ENCODE assay signal across 13 cellular contexts in the genomic region with DNA sequence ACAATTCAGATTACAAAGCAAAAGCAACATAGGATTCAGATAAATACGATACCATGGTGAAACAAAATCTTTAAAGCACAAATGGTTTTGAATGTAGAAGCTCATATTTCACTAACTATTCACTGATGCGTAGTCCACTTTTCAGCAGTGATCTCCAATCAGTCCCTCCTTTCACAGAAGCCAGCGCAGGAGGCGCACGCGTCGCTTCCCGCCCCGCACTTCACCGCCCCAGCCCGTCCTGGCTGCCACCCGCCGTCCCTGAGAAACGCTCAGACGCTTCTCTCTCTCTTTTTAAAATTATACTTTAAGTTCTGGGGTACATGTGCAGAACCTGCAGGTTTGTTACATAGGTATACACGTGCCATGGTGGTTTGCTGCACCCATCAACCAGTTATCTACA. TPM values are rescaled to one million over a fixed set of nuclear protein-coding genes. Genes with fewer than 3 reads are reported as not detected.
A peak's percentile ranks its signal among the peaks of the same experiment; 100 is the strongest.
DNase-seq lines count a peak whose midpoint lies in the region; ATAC-seq and TF ChIP-seq lines count a peak whose summit lies in the region.
"Had no signal": no experiment of that assay in that cellular context is flagged by ENCODE, and none has a peak within 500 bp of the region (broad histone marks: within the 10 kb centered on the region; RNA-seq: fewer than 3 reads in every experiment).

No MANE protein-coding gene starts in this region.

- CTCF ChIA-PET in CD4-positive, alpha-beta T cell (lab: Charles Lee), result no interaction called here

- peaks cover 27% of the 10 kb centered on the region for H3K36me3 Mint-ChIP-seq in CD4-positive, alpha-beta T cell (ENCODE audit: low read depth)
- peaks cover 12% of the 10 kb centered on the region for H3K36me3 Mint-ChIP-seq in chondrocyte (ENCODE audit: low read depth)
- H3K36me3 Mint-ChIP-seq in nephron progenitor cell (ENCODE audit: low read depth), result peaks cover 18% of the 10 kb centered on the region

- TF ChIP-seq CTCF in CD4-positive, alpha-beta T cell (IDR thresholded peaks at IDR 0.05), result no peak
- TF ChIP-seq CTCF in chondrocyte (IDR thresholded peaks at IDR 0.05), result no peak
- no peak for TF ChIP-seq CTCF in nephron progenitor cell (IDR thresholded peaks at IDR 0.05)

- POLR2A ChIA-PET in CD4-positive, alpha-beta T cell (lab: Charles Lee), result no interaction called here

- intact Hi-C loops in CD4-positive, alpha-beta T cell (cut with DNase I, micrococcal nuclease), result loop anchor here in 1 of 2 experiments (5.0 kb wide), 1 partner anchor 195 kb away; a partner anchor contains a TSS

- DNase-seq in AG20443 (ENCODE audit: low spot score) (peak; percentile 11), chondrocyte (ENCODE audit: low spot score) (no peak), nephron progenitor cell (no peak), 8988T (no peak), HCEC 1CT (no peak), NCI-H1694 treated with DMSO at 0.1 percent for 48 hours (lab: John Stamatoyannopoulos, UW) (no peak)
- no peak for DNase-seq in CD4-positive, alpha-beta T cell
- DNase-seq: activated CD4-positive, alpha-beta memory T cell treated with anti-CD3 and anti-CD28 coated beads for 36 hours; cortex of kidney; HFFc6; NCI-H510A had no signal

- H3K4me3 Mint-ChIP-seq in CD4-positive, alpha-beta T cell, result peak overlapping the region; percentile 69
- H3K4me3 Mint-ChIP-seq in chondrocyte (ENCODE audit: unreplicated experiment), result peak overlapping the region; percentile 31
- peak overlapping the region; percentile 1 for H3K4me3 Mint-ChIP-seq in nephron progenitor cell

- H3K9me3 Mint-ChIP-seq in CD4-positive, alpha-beta T cell, result peaks cover 6% of the 10 kb centered on the region
- H3K9me3 Mint-ChIP-seq in chondrocyte (ENCODE audit: low read depth), result peaks cover 14% of the 10 kb centered on the region
- peaks cover 90% of the 10 kb centered on the region for H3K9me3 Mint-ChIP-seq in nephron progenitor cell

- H3K27ac Mint-ChIP-seq in CD4-positive, alpha-beta T cell, result peak overlapping the region; percentile 94
- H3K27ac Mint-ChIP-seq in chondrocyte (ENCODE audit: unreplicated experiment) (no peak overlapping the region), nephron progenitor cell (no peak overlapping the region)
- H3K27ac Mint-ChIP-seq: HFFc6; T-helper 1 cell treated with Interleukin-12 subunit alpha and Interleukin-12 subunit beta and Interleukin-4 antibody, amounts not matched to agents 30 μg/mL and 1 μg/mL, for 36 hours had no signal

- H3K4me1 Mint-ChIP-seq in CD4-positive, alpha-beta T cell (ENCODE audit: low read depth), result peaks cover 26% of the 10 kb centered on the region
- H3K4me1 Mint-ChIP-seq in chondrocyte (ENCODE audit: low read depth) (no peaks in the 10 kb centered on the region), nephron progenitor cell (no peaks in the 10 kb centered on the region)

- no peaks in the 10 kb centered on the region for H3K27me3 ChIP-seq in CD4-positive, alpha-beta T cell (ENCODE audit: control insufficient read depth, insufficient read depth, low read length)

- no peak overlapping the region for H3K27ac ChIP-seq in CD4-positive, alpha-beta T cell (ENCODE audit: low read depth, low read length)

- no peaks in the 10 kb centered on the region for H3K27me3 Mint-ChIP-seq in CD4-positive, alpha-beta T cell
- H3K27me3 Mint-ChIP-seq in chondrocyte (ENCODE audit: low read depth), result no peaks in the 10 kb centered on the region
- peaks cover 45% of the 10 kb centered on the region for H3K27me3 Mint-ChIP-seq in nephron progenitor cell (ENCODE audit: low read depth, poor library complexity)

- no peaks in the 10 kb centered on the region for H3K9me3 ChIP-seq in CD4-positive, alpha-beta T cell (ENCODE audit: control insufficient read depth, low read length)

- ATAC-seq in CD4-positive, alpha-beta T cell (ENCODE audit: poor library complexity), result no peak

RNA-seq across cellular contexts. Expression of a gene that starts 19.8 kb away (rescaled TPM):
- 10 to 100 TPM; 75.1 to 85.6 TPM for total RNA-seq in CD4-positive, alpha-beta T cell
- total RNA-seq in chondrocyte, result 49.6 to 58.9 TPM (median 56.2 TPM) in 3 replicates

RNA-seq across cellular contexts. Expression of a gene that starts 48.9 kb away (rescaled TPM):
- 1 to 10 TPM; 5.3 to 5.8 TPM for total RNA-seq in CD4-positive, alpha-beta T cell
- total RNA-seq in chondrocyte, result 17.1 to 26.3 TPM (median 18.1 TPM) in 3 replicates
- total RNA-seq: HT-29 had no signal

Comparison
In these comparisons a context has a peak if more than half of its experiments do, and no peak if none do; other contexts are left out.
1. H3K4me3 Mint-ChIP-seq: peak in every context shown above with its lines; median percentile 69 in CD4-positive, alpha-beta T cell; 31 in chondrocyte; 1 in nephron progenitor cell.